11 cellular contexts compared by ENCODE assay signal in the genomic region with DNA sequence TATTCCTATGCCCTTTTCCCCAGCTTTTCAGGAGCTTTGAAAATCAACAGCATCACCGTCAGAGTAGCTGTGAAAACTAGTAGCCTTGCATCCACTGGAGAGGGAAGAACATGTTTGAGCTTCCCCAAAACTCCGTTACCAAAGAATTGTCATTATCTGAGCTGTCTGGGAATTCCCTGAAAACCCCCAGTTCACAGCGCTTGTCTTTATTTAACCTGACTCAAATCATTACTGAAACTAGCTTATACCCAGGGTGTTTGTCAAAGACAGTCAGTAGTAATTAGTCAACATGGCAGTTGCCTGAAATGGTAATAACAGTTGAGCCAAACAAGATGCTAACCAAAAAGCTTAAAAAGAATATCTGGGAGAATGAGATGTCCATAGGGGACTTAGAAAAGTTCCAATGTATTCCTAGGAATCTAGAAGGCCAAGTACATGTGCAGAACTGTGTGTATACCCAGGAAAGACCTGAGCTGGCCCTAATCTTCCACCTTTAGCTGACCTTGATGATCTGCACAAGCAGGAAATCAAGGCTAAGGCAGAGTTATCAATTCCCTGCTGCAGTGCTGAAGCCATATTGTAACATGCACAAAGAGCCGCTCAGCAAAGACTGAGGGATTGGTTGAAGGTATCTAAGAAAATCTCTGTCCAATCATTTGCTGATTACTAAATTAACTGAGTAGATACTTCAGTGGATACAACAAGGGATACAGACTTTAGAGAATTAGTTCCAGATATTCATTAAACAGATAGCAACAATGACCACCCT.
DNase-seq lines count a peak whose midpoint lies in the region; ATAC-seq and TF ChIP-seq lines count a peak whose summit lies in the region.
"Had no signal": no experiment of that assay in that cellular context is flagged by ENCODE, and none has a peak within 500 bp of the region (broad histone marks: within the 10 kb centered on the region; RNA-seq: fewer than 3 reads in every experiment).

No MANE protein-coding gene starts in this region.

- peaks cover 21% of the 10 kb centered on the region for H3K36me3 Mint-ChIP-seq in activated CD8-positive, alpha-beta memory T cell treated with anti-CD3 and anti-CD28 coated beads, Interleukin-2, amount 10 ng/mL, durations not matched to agents 7 days and 5 days
- peaks cover 25% of the 10 kb centered on the region for H3K36me3 Mint-ChIP-seq in activated T-helper 2 cell treated with anti-CD3 and anti-CD28 coated beads, Interferon-gamma antibody, Interleukin-2, Interleukin-4, amounts not matched to agents 10 μg/mL and 5 μg/mL and 100 μg/mL, durations not matched to agents 14 hours and 24 hours and 36 hours (ENCODE audit: low read depth)
- H3K36me3 Mint-ChIP-seq in CD8-positive, alpha-beta T cell: no peaks in the 10 kb centered on the region

- no peak overlapping the region for H3K56ac ChIP-seq in mesendoderm (ENCODE audit: low read length)

- H2AK5ac ChIP-seq in mesendoderm (ENCODE audit: low read length): no peak overlapping the region

- H3K9me3 Mint-ChIP-seq in activated CD8-positive, alpha-beta memory T cell treated with anti-CD3 and anti-CD28 coated beads, Interleukin-2, amount 10 ng/mL, durations not matched to agents 7 days and 5 days (ENCODE audit: low read depth): peaks cover 9% of the 10 kb centered on the region
- H3K9me3 Mint-ChIP-seq in activated T-helper 2 cell treated with anti-CD3 and anti-CD28 coated beads, Interferon-gamma antibody, Interleukin-2, Interleukin-4, amounts not matched to agents 10 μg/mL and 5 μg/mL and 100 μg/mL, durations not matched to agents 14 hours and 24 hours and 36 hours: peaks cover 24% of the 10 kb centered on the region
- H3K9me3 Mint-ChIP-seq in CD8-positive, alpha-beta T cell: no peaks in the 10 kb centered on the region

- H3K27me3 Mint-ChIP-seq in activated CD8-positive, alpha-beta memory T cell treated with anti-CD3 and anti-CD28 coated beads, Interleukin-2, amount 10 ng/mL, durations not matched to agents 7 days and 5 days: peaks cover 11% of the 10 kb centered on the region
- no peaks in the 10 kb centered on the region for H3K27me3 Mint-ChIP-seq in activated T-helper 2 cell treated with anti-CD3 and anti-CD28 coated beads, Interferon-gamma antibody, Interleukin-2, Interleukin-4, amounts not matched to agents 10 μg/mL and 5 μg/mL and 100 μg/mL, durations not matched to agents 14 hours and 24 hours and 36 hours (ENCODE audit: low read depth)
- H3K27me3 Mint-ChIP-seq in CD8-positive, alpha-beta T cell (ENCODE audit: low read depth): peaks cover 10% of the 10 kb centered on the region

- H3K23ac ChIP-seq in mesendoderm (ENCODE audit: low read length): no peak overlapping the region

- H3K4me1 Mint-ChIP-seq in activated CD8-positive, alpha-beta memory T cell treated with anti-CD3 and anti-CD28 coated beads, Interleukin-2, amount 10 ng/mL, durations not matched to agents 7 days and 5 days: peaks cover 20% of the 10 kb centered on the region
- peaks cover 15% of the 10 kb centered on the region for H3K4me1 Mint-ChIP-seq in activated T-helper 2 cell treated with anti-CD3 and anti-CD28 coated beads, Interferon-gamma antibody, Interleukin-2, Interleukin-4, amounts not matched to agents 10 μg/mL and 5 μg/mL and 100 μg/mL, durations not matched to agents 14 hours and 24 hours and 36 hours (ENCODE audit: low read depth)
- H3K4me1 Mint-ChIP-seq in CD8-positive, alpha-beta T cell (ENCODE audit: low read depth): no peaks in the 10 kb centered on the region

- CTCF ChIA-PET in activated CD8-positive, alpha-beta memory T cell treated with anti-CD3 and anti-CD28 coated beads, Interleukin-2, amount 10 ng/mL, durations not matched to agents 7 days and 5 days (lab: Charles Lee): no interaction called here
- CTCF ChIA-PET in CD8-positive, alpha-beta T cell (lab: Charles Lee): no interaction called here

- intact Hi-C loops in activated T-helper 2 cell treated with anti-CD3 and anti-CD28 coated beads, Interferon-gamma antibody, Interleukin-2, Interleukin-4, amounts not matched to agents 10 μg/mL and 5 μg/mL and 100 μg/mL, durations not matched to agents 14 hours and 24 hours and 36 hours (cut with micrococcal nuclease): loop anchor here (2.0 to 5.0 kb wide), 4 partner anchors 42 to 396 kb away; no protein-coding TSS in a partner anchor
- intact Hi-C loops in CD8-positive, alpha-beta T cell (cut with DNase I, micrococcal nuclease): no loop called here

- no peak overlapping the region for H3K27ac ChIP-seq in mesendoderm (ENCODE audit: low read depth, low read length)
- H3K27ac ChIP-seq in CD8-positive, alpha-beta T cell (ENCODE audit: low read depth, low read length): no peak overlapping the region
- H3K27ac ChIP-seq: hepatocyte had no signal

- no CpG with 5 or more reads among the region's 4 CpGs for WGBS in mesendoderm (ENCODE audit: extremely low coverage, insufficient coverage, low lambda C conversion rate)

- H3K36me3 ChIP-seq in mesendoderm (ENCODE audit: control insufficient read depth, insufficient read depth, low read length): no peaks in the 10 kb centered on the region
- H3K36me3 ChIP-seq in CD8-positive, alpha-beta T cell (ENCODE audit: insufficient read depth, low read length): no peaks in the 10 kb centered on the region

- H3K79me1 ChIP-seq in mesendoderm (ENCODE audit: low read length): no peaks in the 10 kb centered on the region

- POLR2A ChIA-PET in CD8-positive, alpha-beta T cell (lab: Charles Lee): no interaction called here

- no peak overlapping the region for H2BK15ac ChIP-seq in mesendoderm (replicated peaks; ENCODE audit: low read depth)

- no peak overlapping the region for H3K18ac ChIP-seq in mesendoderm (ENCODE audit: low read length)

- H3K27ac Mint-ChIP-seq in activated CD8-positive, alpha-beta memory T cell treated with anti-CD3 and anti-CD28 coated beads, Interleukin-2, amount 10 ng/mL, durations not matched to agents 7 days and 5 days: peak overlapping the region; percentile 58
- peak overlapping the region; percentile 74 for H3K27ac Mint-ChIP-seq in activated T-helper 2 cell treated with anti-CD3 and anti-CD28 coated beads, Interferon-gamma antibody, Interleukin-2, Interleukin-4, amounts not matched to agents 10 μg/mL and 5 μg/mL and 100 μg/mL, durations not matched to agents 14 hours and 24 hours and 36 hours
- no peak overlapping the region for H3K27ac Mint-ChIP-seq in CD8-positive, alpha-beta T cell

- H3K4me3 Mint-ChIP-seq in activated CD8-positive, alpha-beta memory T cell treated with anti-CD3 and anti-CD28 coated beads, Interleukin-2, amount 10 ng/mL, durations not matched to agents 7 days and 5 days: no peak overlapping the region
- no peak overlapping the region for H3K4me3 Mint-ChIP-seq in activated T-helper 2 cell treated with anti-CD3 and anti-CD28 coated beads, Interferon-gamma antibody, Interleukin-2, Interleukin-4, amounts not matched to agents 10 μg/mL and 5 μg/mL and 100 μg/mL, durations not matched to agents 14 hours and 24 hours and 36 hours (ENCODE audit: low read depth)
- no peak overlapping the region for H3K4me3 Mint-ChIP-seq in CD8-positive, alpha-beta T cell

- TF ChIP-seq CTCF in CD8-positive, alpha-beta T cell (IDR thresholded peaks at IDR 0.05): no peak

- no peak overlapping the region for H4K5ac ChIP-seq in mesendoderm (ENCODE audit: low read length)

- H3K79me2 ChIP-seq in mesendoderm (ENCODE audit: control insufficient read depth, insufficient read depth, low read length): no peaks in the 10 kb centered on the region
- H3K79me2 ChIP-seq: hepatocyte had no signal

- no peaks in the 10 kb centered on the region for H3K4me1 ChIP-seq in mesendoderm (ENCODE audit: control insufficient read depth, low read depth, low read length)
- H3K4me1 ChIP-seq in CD8-positive, alpha-beta T cell (ENCODE audit: insufficient read depth, low read length): no peaks in the 10 kb centered on the region

- no peak overlapping the region for H3K4me2 ChIP-seq in mesendoderm (ENCODE audit: low read length)
- H3K4me2 ChIP-seq: hepatocyte had no signal

- H3K27me3 ChIP-seq in mesendoderm (ENCODE audit: insufficient read depth, low read length, poor library complexity): no peaks in the 10 kb centered on the region
- no peaks in the 10 kb centered on the region for H3K27me3 ChIP-seq in CD8-positive, alpha-beta T cell (ENCODE audit: insufficient read depth, low read length)
- H3K27me3 ChIP-seq: hepatocyte had no signal

- H2BK120ac ChIP-seq in mesendoderm (ENCODE audit: low read depth, low read length): no peak overlapping the region

- no peak overlapping the region for H4K8ac ChIP-seq in mesendoderm (ENCODE audit: low read depth, low read length)

- H3K4ac ChIP-seq in mesendoderm (ENCODE audit: low read depth, low read length): no peak overlapping the region

- peak; percentile 73 for ATAC-seq in activated CD8-positive, alpha-beta memory T cell treated with anti-CD3 and anti-CD28 coated beads, Interleukin-2, amount 10 ng/mL, durations not matched to agents 7 days and 5 days
- ATAC-seq in GM21360 (IDR thresholded peaks at IDR 0.05; ENCODE audit: unreplicated experiment) (peak; percentile 95), HG03060 (IDR thresholded peaks at IDR 0.05; ENCODE audit: low read depth, unreplicated experiment) (peak; percentile 89)
- ATAC-seq in CD8-positive, alpha-beta T cell: no peak

- H3K9ac ChIP-seq in mesendoderm (ENCODE audit: low read length): no peak overlapping the region

- no peak overlapping the region for H3K4me3 ChIP-seq in mesendoderm (ENCODE audit: low read length)
- no peak overlapping the region for H3K4me3 ChIP-seq in CD8-positive, alpha-beta T cell (ENCODE audit: low read depth, low read length)
- H3K4me3 ChIP-seq: hepatocyte had no signal

- no peak overlapping the region for H2BK5ac ChIP-seq in mesendoderm (ENCODE audit: low read length)

- H3K9me3 ChIP-seq in CD8-positive, alpha-beta T cell (ENCODE audit: low read length): no peaks in the 10 kb centered on the region

- no peak for DNase-seq in activated CD8-positive, alpha-beta memory T cell treated with anti-CD3 and anti-CD28 coated beads, Interleukin-2, amount 10 ng/mL, durations not matched to agents 7 days and 5 days
- DNase-seq in activated CD8-positive, alpha-beta memory T cell treated with anti-CD3 and anti-CD28 coated beads, Interleukin-2, amount 50 U/mL, for 4 hours: no peak
- DNase-seq in activated T-helper 2 cell treated with anti-CD3 and anti-CD28 coated beads, Interferon-gamma antibody, Interleukin-2, Interleukin-4, amounts not matched to agents 10 μg/mL and 5 μg/mL and 100 μg/mL, durations not matched to agents 14 hours and 24 hours and 36 hours (ENCODE audit: low spot score): no peak
- DNase-seq in mesendoderm (no peak), middle frontal gyrus (ENCODE audit: extremely low spot score, low spot score) (no peak)
- DNase-seq in CD8-positive, alpha-beta T cell: no peak
- DNase-seq: effector CD4-positive, alpha-beta T cell; NCI-H526 had no signal
